In genomic region chr20:47051936-47052566, GRCh38 we compare ENCODE assay signal across 19 cellular contexts.
DNase-seq lines count a peak whose midpoint lies in the region; ATAC-seq and TF ChIP-seq lines count a peak whose summit lies in the region.
"Had no signal": no experiment of that assay in that cellular context is flagged by ENCODE, and none has a peak within 500 bp of the region (broad histone marks: within the 10 kb centered on the region; RNA-seq: fewer than 3 reads in every experiment).

No MANE protein-coding gene starts in this region.

- no peak overlapping the region for H2BK120ac ChIP-seq in H9 (ENCODE audit: low read depth, low read length, poor library complexity, severe bottlenecking)

- intact Hi-C loops in vagina (cut with DNase I): no loop called here
- intact Hi-C loops in mammary epithelial cell (cut with micrococcal nuclease): no loop called here
- intact Hi-C loops in CD4-positive, alpha-beta T cell (cut with DNase I, micrococcal nuclease): no loop called here

- H3K4me2 ChIP-seq in mammary epithelial cell (ENCODE audit: insufficient read depth, low read depth, low read length) (no peak overlapping the region), H9 (ENCODE audit: insufficient read depth, insufficient read length, low read length) (no peak overlapping the region)
- H3K4me2 ChIP-seq: A549, KMS-11 had no signal

- no peak overlapping the region for H4K8ac ChIP-seq in H9 (replicated peaks; ENCODE audit: insufficient read length, low read depth, low read length)

- no peak overlapping the region for H3K4ac ChIP-seq in H9 (ENCODE audit: low read depth, low read length)

- CTCF ChIA-PET in mammary epithelial cell (lab: Charles Lee; ENCODE audit: low non-redundant PET): no interaction called here
- CTCF ChIA-PET in CD4-positive, alpha-beta T cell (lab: Charles Lee): no interaction called here

- no peak overlapping the region for H2BK15ac ChIP-seq in H9 (ENCODE audit: low read depth, low read length)

- H3K9ac ChIP-seq in mammary epithelial cell (ENCODE audit: insufficient read depth, low read length) (no peak overlapping the region), H9 (ENCODE audit: extremely low read depth, insufficient read length, low read length) (no peak overlapping the region)
- H3K9ac ChIP-seq: KMS-11 had no signal

- no peak overlapping the region for H2BK20ac ChIP-seq in H9 (ENCODE audit: low read depth, low read length, poor library complexity, severe bottlenecking)

- H2BK12ac ChIP-seq in H9 (ENCODE audit: insufficient read length, low read depth, low read length): no peak overlapping the region

- no peak for TF ChIP-seq POLR2A in vagina (IDR thresholded peaks at IDR 0.05)

- H3K27me3 Mint-ChIP-seq in glutamatergic neuron (ENCODE audit: unreplicated experiment) (peaks cover 8% of the 10 kb centered on the region), H9 (ENCODE audit: low read depth) (peaks cover 1% of the 10 kb centered on the region; the same call in 1 of the 2 replicates)
- peaks cover 23% of the 10 kb centered on the region for H3K27me3 Mint-ChIP-seq in CD4-positive, alpha-beta T cell

- no peaks in the 10 kb centered on the region for H3K23me2 ChIP-seq in H9 (ENCODE audit: insufficient read length, low read depth, low read length, poor library complexity, severe bottlenecking)

- H2AK5ac ChIP-seq in H9 (ENCODE audit: insufficient read length, low read length): no peak overlapping the region

- no peak overlapping the region; the same call in 1 of the 2 replicates for H3K14ac ChIP-seq in H9 (ENCODE audit: insufficient read depth, low read length)

- H3K36me3 Mint-ChIP-seq in glutamatergic neuron (ENCODE audit: unreplicated experiment): peaks cover 26% of the 10 kb centered on the region
- H3K36me3 Mint-ChIP-seq in CD4-positive, alpha-beta T cell (ENCODE audit: low read depth): no peaks in the 10 kb centered on the region
- peaks cover 0 to 4% (median 0%) of the 10 kb centered on the region in 3 experiments; a peak in 2 of 7 replicates for H3K36me3 Mint-ChIP-seq in H9 (ENCODE audit: insufficient read depth in 1 of 3, low read depth in 3 of 3)
- H3K36me3 Mint-ChIP-seq: CD8-positive, alpha-beta T cell had no signal

- H4K5ac ChIP-seq in H9 (ENCODE audit: insufficient read length, low read depth, low read length): no peak overlapping the region

- ATAC-seq in CD4-positive, alpha-beta T cell (ENCODE audit: poor library complexity): no peak
- ATAC-seq: A549; CD8-positive, alpha-beta T cell; PC-3 had no signal

- DNase-seq in NCI-H2107 treated with DMSO at 0.1 percent for 48 hours (lab: John Stamatoyannopoulos, UW; ENCODE audit: unreplicated experiment): peak; percentile 44
- no peak for DNase-seq in NCI-H2107 (lab: John Stamatoyannopoulos, UW)
- DNase-seq in NCI-H2227 (lab: John Stamatoyannopoulos, UW; ENCODE audit: unreplicated experiment): peak; percentile 70
- DNase-seq in glutamatergic neuron: no peak
- no peak for DNase-seq in vagina (ENCODE audit: extremely low spot score in 2 of 2)
- DNase-seq in mammary epithelial cell: no peak
- no peak for DNase-seq in CD4-positive, alpha-beta T cell
- DNase-seq in H9: no peak
- DNase-seq: CD8-positive, alpha-beta T cell; DMS 273 treated with DMSO at 0.1 percent for 48 hours; GOT3; NCI-H1436; NCI-H2029 treated with DMSO at 0.1 percent for 48 hours; NCI-H524; PC-3 had no signal

- 17% methylated on average over 5 of the region's 8 CpGs for WGBS in mammary epithelial cell (ENCODE audit: low coverage, missing lambda C conversion rate)
- whole genome bisulfite sequencing in H9 (ENCODE audit: extremely low coverage, insufficient read length, low lambda C conversion rate): no CpG with 5 or more reads among the region's 8 CpGs

- H3K4me1 ChIP-seq in vagina (peaks cover 7% of the 10 kb centered on the region), mammary epithelial cell (ENCODE audit: insufficient read depth, low read length) (no peaks in the 10 kb centered on the region), H9 (ENCODE audit: insufficient read depth, low read length) (no peaks in the 10 kb centered on the region)
- H3K4me1 ChIP-seq: A549, SJSA1 had no signal

- H3K27ac ChIP-seq in vagina (peak overlapping the region; percentile 36), mammary epithelial cell (ENCODE audit: insufficient read depth, low read depth, low read length) (no peak overlapping the region), H9 (ENCODE audit: insufficient read length, low read depth, low read length) (no peak overlapping the region)
- no peak overlapping the region for H3K27ac ChIP-seq in CD4-positive, alpha-beta T cell (ENCODE audit: low read depth, low read length)
- H3K27ac ChIP-seq: A549, KMS-11, SJSA1 had no signal

- H3K23ac ChIP-seq in H9 (ENCODE audit: insufficient read length, low read depth, low read length): no peak overlapping the region

- dilution Hi-C loops in mammary epithelial cell (cut with HindIII; ENCODE audit: low sequenced_read_pairs): no loop called here

- H3K79me2 ChIP-seq in mammary epithelial cell (ENCODE audit: insufficient read depth, low read length) (no peaks in the 10 kb centered on the region), H9 (ENCODE audit: insufficient read depth, low read length) (no peaks in the 10 kb centered on the region)

- H4K91ac ChIP-seq in H9 (ENCODE audit: insufficient read length, low read depth, low read length): no peak overlapping the region

- H3K27me3 ChIP-seq in vagina (no peaks in the 10 kb centered on the region), mammary epithelial cell (ENCODE audit: insufficient read depth, low read length) (no peaks in the 10 kb centered on the region), H9 (ENCODE audit: insufficient read depth, low read length) (no peaks in the 10 kb centered on the region)
- H3K27me3 ChIP-seq in CD4-positive, alpha-beta T cell (ENCODE audit: control insufficient read depth, insufficient read depth, low read length): no peaks in the 10 kb centered on the region
- H3K27me3 ChIP-seq: SJSA1 had no signal

- H3K36me3 ChIP-seq in vagina (no peaks in the 10 kb centered on the region), mammary epithelial cell (ENCODE audit: insufficient read depth, low read length) (no peaks in the 10 kb centered on the region)
- H3K36me3 ChIP-seq: SJSA1 had no signal

- H4K20me1 ChIP-seq in mammary epithelial cell (ENCODE audit: insufficient read depth, low read length) (no peaks in the 10 kb centered on the region), H9 (ENCODE audit: control insufficient read depth, insufficient read depth, insufficient read length) (no peaks in the 10 kb centered on the region)

- in situ Hi-C loops in mammary epithelial cell (cut with MboI; ENCODE audit: low sequenced_read_pairs in 2 of 2): no loop called here

- H3K9me3 Mint-ChIP-seq in glutamatergic neuron (ENCODE audit: unreplicated experiment) (peaks cover 2% of the 10 kb centered on the region), H9 (peaks cover 4 to 9% of the 10 kb centered on the region in 2 experiments; a peak in 4 of 5 replicates)
- no peaks in the 10 kb centered on the region for H3K9me3 Mint-ChIP-seq in CD4-positive, alpha-beta T cell
- H3K9me3 Mint-ChIP-seq: CD8-positive, alpha-beta T cell had no signal

- no peak overlapping the region for H2BK5ac ChIP-seq in H9 (ENCODE audit: insufficient read length, low read length)

- H3K4me3 Mint-ChIP-seq in glutamatergic neuron (ENCODE audit: unreplicated experiment) (no peak overlapping the region), H9 (no peak overlapping the region)
- no peak overlapping the region for H3K4me3 Mint-ChIP-seq in CD4-positive, alpha-beta T cell
- H3K4me3 Mint-ChIP-seq: B cell; CD8-positive, alpha-beta T cell had no signal

- no peak overlapping the region for H3T11ph ChIP-seq in H9 (ENCODE audit: low read length)

- H3K4me3 ChIP-seq in vagina: no peak overlapping the region
- no peak overlapping the region for H3K4me3 ChIP-seq in mammary epithelial cell (replicated peaks in 1 of 3; ENCODE audit: insufficient read depth in 1 of 3, low read depth in 2 of 3, low read length in 3 of 3)
- H3K4me3 ChIP-seq: A549, SJSA1 had no signal

- H3K4me1 Mint-ChIP-seq in glutamatergic neuron (ENCODE audit: low read depth, unreplicated experiment) (peaks cover 21% of the 10 kb centered on the region), H9 (peaks cover 0 to 3% of the 10 kb centered on the region in 2 experiments; a peak in 2 of 4 replicates)
- H3K4me1 Mint-ChIP-seq in CD4-positive, alpha-beta T cell (ENCODE audit: low read depth): no peaks in the 10 kb centered on the region
- H3K4me1 Mint-ChIP-seq: B cell had no signal

- peak overlapping the region; percentile 54 for H3K27ac Mint-ChIP-seq in glutamatergic neuron (ENCODE audit: unreplicated experiment)
- H3K27ac Mint-ChIP-seq in CD4-positive, alpha-beta T cell: no peak overlapping the region
- peak overlapping the region in 1 of 3 experiments; percentile 7; a peak in 1 of 7 replicates for H3K27ac Mint-ChIP-seq in H9
- H3K27ac Mint-ChIP-seq: B cell; CD8-positive, alpha-beta T cell had no signal

- H3K79me1 ChIP-seq in H9 (ENCODE audit: insufficient read depth, low read depth, low read length, poor library complexity, severe bottlenecking): no peaks in the 10 kb centered on the region

- BruUV-seq in mammary epithelial cell (replicated peaks; lab: Mats Ljungman, UMichigan): no TSS peak

- H3K56ac ChIP-seq in H9 (ENCODE audit: insufficient read length, low read depth, low read length): no peak overlapping the region

- TF ChIP-seq CTCF in glutamatergic neuron (IDR thresholded peaks at IDR 0.05; ENCODE audit: partially characterized antibody, unreplicated experiment) (no peak), vagina (IDR thresholded peaks at IDR 0.05) (no peak), mammary epithelial cell (conservative IDR thresholded peaks at IDR 0.05 in 1 of 2, IDR thresholded peaks at IDR 0.05 in 1 of 2; ENCODE audit: extremely low read depth in 1 of 2, insufficient read depth in 1 of 2, low read depth in 1 of 2, low read length in 2 of 2) (no peak), H9 (conservative IDR thresholded peaks at IDR 0.05) (no peak)
- no peak for TF ChIP-seq CTCF in CD4-positive, alpha-beta T cell (IDR thresholded peaks at IDR 0.05)

- H3K18ac ChIP-seq in H9 (ENCODE audit: insufficient read length, low read depth, low read length): no peak overlapping the region

- POLR2A ChIA-PET in CD4-positive, alpha-beta T cell (lab: Charles Lee): no interaction called here

- H3K9me3 ChIP-seq in vagina (no peaks in the 10 kb centered on the region), mammary epithelial cell (replicated peaks; ENCODE audit: insufficient read depth, low read length) (no peaks in the 10 kb centered on the region), H9 (ENCODE audit: control insufficient read depth, low read depth, low read length) (no peaks in the 10 kb centered on the region)
- H3K9me3 ChIP-seq in CD4-positive, alpha-beta T cell (ENCODE audit: control insufficient read depth, low read length): no peaks in the 10 kb centered on the region
- H3K9me3 ChIP-seq: A549, SJSA1 had no signal

- H2AFZ ChIP-seq in mammary epithelial cell (ENCODE audit: low read depth, low read length): no peak overlapping the region
- H2AFZ ChIP-seq in H9 (ENCODE audit: low read length): no peak overlapping the region

Comparison
In these comparisons a context has a peak if more than half of its experiments do, and no peak if none do; other contexts are left out.
1. DNase-seq: peak in NCI-H2107 treated with DMSO at 0.1 percent for 48 hours (single experiment) and NCI-H2227 (single experiment); none in NCI-H2107 (single experiment), glutamatergic neuron (single experiment), vagina (0 of 2), mammary epithelial cell (single experiment), CD4-positive, alpha-beta T cell (0 of 10) and H9 (single experiment).